Comparison of ENCODE assay signal across 11 cellular contexts in the genomic region with DNA sequence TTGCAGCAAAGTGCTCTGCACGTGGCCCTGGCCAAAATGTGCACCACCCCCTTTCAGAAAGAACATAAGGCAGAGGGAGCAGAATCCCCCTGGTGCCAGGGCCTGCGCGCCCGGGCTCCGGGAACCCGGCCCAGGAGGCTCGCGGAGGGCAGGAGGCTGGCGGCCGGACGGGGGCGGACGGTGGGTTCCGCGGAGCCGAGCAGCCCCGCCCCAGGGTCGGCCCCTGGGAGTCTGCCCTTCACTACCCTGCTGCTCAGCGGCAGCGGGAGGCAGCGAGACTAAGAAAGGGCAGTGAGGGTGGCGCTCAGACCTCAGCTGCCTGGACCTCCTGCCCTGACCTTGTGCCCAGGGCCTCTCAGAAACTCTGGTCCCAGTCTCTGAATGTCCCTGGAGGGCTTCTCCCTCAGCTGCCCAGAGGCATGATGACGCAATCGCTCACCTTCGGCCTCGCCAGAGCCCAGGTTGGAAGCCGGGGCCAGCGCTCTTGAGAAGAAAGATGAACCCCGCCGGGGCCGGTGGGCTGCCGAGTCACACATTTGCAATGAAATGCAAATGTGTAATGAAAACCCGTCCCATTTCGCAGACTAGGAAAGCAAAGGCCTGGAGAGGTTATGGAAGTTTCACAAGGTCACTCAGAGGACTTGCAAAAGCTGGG. TPM values are rescaled to one million over a fixed set of nuclear protein-coding genes. Genes with fewer than 3 reads are reported as not detected.
DNase-seq lines count a peak whose midpoint lies in the region; ATAC-seq, FAIRE-seq and TF ChIP-seq lines count a peak whose summit lies in the region.
"Had no signal": no experiment of that assay in that cellular context is flagged by ENCODE, and none has a peak within 500 bp of the region (broad histone marks: within the 10 kb centered on the region; RNA-seq: fewer than 3 reads in every experiment).

No MANE protein-coding gene starts in this region.

- no peaks in the 10 kb centered on the region for H3K9me3 Mint-ChIP-seq in activated CD4-positive, alpha-beta T cell treated with anti-CD3 and anti-CD28 coated beads for 36 hours (ENCODE audit: low read depth)
- no peaks in the 10 kb centered on the region for H3K9me3 Mint-ChIP-seq in astrocyte (ENCODE audit: unreplicated experiment)

- H3K79me2 ChIP-seq in astrocyte (ENCODE audit: insufficient read depth, low read length), result peaks cover 44% of the 10 kb centered on the region
- H3K79me2 ChIP-seq: parathyroid adenoma had no signal

- H3K36me3 ChIP-seq in astrocyte (ENCODE audit: insufficient read depth, low read length) (no peaks in the 10 kb centered on the region), iPS-18a (ENCODE audit: control insufficient read depth, low read depth, low read length) (no peaks in the 10 kb centered on the region), stomach smooth muscle (ENCODE audit: control insufficient read depth in 2 of 2, insufficient read depth in 2 of 2, low read length in 2 of 2) (peaks cover 0 to 4% of the 10 kb centered on the region in 2 donors)

- no peak for TF ChIP-seq CTCF in astrocyte (IDR thresholded peaks at IDR 0.05; ENCODE audit: insufficient read depth, low read depth, low read length)

- no peaks in the 10 kb centered on the region for H3K9me3 ChIP-seq in astrocyte (ENCODE audit: insufficient read depth, low read depth, low read length)
- H3K9me3 ChIP-seq in iPS-18a (ENCODE audit: control insufficient read depth, low read depth, low read length), result no peaks in the 10 kb centered on the region
- no peaks in the 10 kb centered on the region for H3K9me3 ChIP-seq in stomach smooth muscle (ENCODE audit: control insufficient read depth in 2 of 2, low read length in 2 of 2)

- FAIRE-seq in astrocyte (lab: Jason Lieb, UNC), result no peak

- H3K4me1 Mint-ChIP-seq in activated CD4-positive, alpha-beta T cell treated with anti-CD3 and anti-CD28 coated beads for 36 hours, result peaks cover 25% of the 10 kb centered on the region
- H3K4me1 Mint-ChIP-seq in astrocyte (ENCODE audit: low read depth, unreplicated experiment), result peaks cover 26% of the 10 kb centered on the region

- H3K27me3 ChIP-seq in astrocyte (ENCODE audit: insufficient read depth, low read length) (no peaks in the 10 kb centered on the region), iPS-18a (ENCODE audit: control insufficient read depth, insufficient read depth, low read length) (peaks cover 25% of the 10 kb centered on the region), stomach smooth muscle (ENCODE audit: control insufficient read depth in 1 of 2, insufficient read depth in 2 of 2, low read length in 2 of 2) (no peaks in the 10 kb centered on the region)

- H3K27ac Mint-ChIP-seq in activated CD4-positive, alpha-beta T cell treated with anti-CD3 and anti-CD28 coated beads for 36 hours, result no peak overlapping the region
- no peak overlapping the region for H3K27ac Mint-ChIP-seq in astrocyte (ENCODE audit: unreplicated experiment)

- intact Hi-C loops in activated CD4-positive, alpha-beta T cell treated with anti-CD3 and anti-CD28 coated beads for 36 hours (cut with DNase I, micrococcal nuclease), result no loop called here

- H3K27ac ChIP-seq in astrocyte (ENCODE audit: low read depth, low read length) (peak overlapping the region; percentile 89), iPS-18a (ENCODE audit: low read length) (no peak overlapping the region), stomach smooth muscle (ENCODE audit: low read length) (peak overlapping the region; percentile 97)
- H3K27ac ChIP-seq: parathyroid adenoma had no signal

- H3K9ac ChIP-seq in astrocyte (ENCODE audit: low read length), result peak overlapping the region; percentile 95
- H3K9ac ChIP-seq in iPS-18a (ENCODE audit: low read length), result peak overlapping the region; percentile 55
- peak overlapping the region; percentile 21 to 90 for H3K9ac ChIP-seq in stomach smooth muscle (ENCODE audit: low read length in 2 of 2)
- H3K9ac ChIP-seq: parathyroid adenoma had no signal

- H3K27me3 Mint-ChIP-seq in activated CD4-positive, alpha-beta T cell treated with anti-CD3 and anti-CD28 coated beads for 36 hours, result peaks cover 50% of the 10 kb centered on the region
- peaks cover 24% of the 10 kb centered on the region for H3K27me3 Mint-ChIP-seq in astrocyte (ENCODE audit: low read depth, unreplicated experiment)

- CTCF ChIA-PET in activated CD4-positive, alpha-beta T cell treated with anti-CD3 and anti-CD28 coated beads for 36 hours (lab: Charles Lee), result interaction anchor here (1.4 kb wide), 1 partner anchor 51 kb away, joined by 6 read pairs; no protein-coding TSS in a partner anchor

- no peak for DNase-seq in activated CD4-positive, alpha-beta T cell treated with anti-CD3 and anti-CD28 coated beads for 36 hours
- DNase-seq in activated CD4-positive, alpha-beta T cell treated with anti-CD3 and anti-CD28 coated beads for 1 hour, result no peak
- DNase-seq in astrocyte (ENCODE audit: low read depth) (no peak), NCI-H1105 (lab: John Stamatoyannopoulos, UW) (no peak), LoVo (ENCODE audit: low spot score) (no peak), DMS 273 treated with DMSO at 0.1 percent for 48 hours (lab: John Stamatoyannopoulos, UW) (no peak)
- DNase-seq: 8988T, NCI-H1048 had no signal

- peak overlapping the region; percentile 99 for H3K4me2 ChIP-seq in astrocyte (ENCODE audit: low read length)

- H3K4me3 ChIP-seq in astrocyte (ENCODE audit: insufficient read depth, low read depth, low read length), result no peak overlapping the region
- H3K4me3 ChIP-seq in iPS-18a (ENCODE audit: low read length), result peak overlapping the region; percentile 57
- H3K4me3 ChIP-seq in stomach smooth muscle (ENCODE audit: low read length in 2 of 2), result peak overlapping the region; percentile 88 to 91

- H3K36me3 Mint-ChIP-seq in activated CD4-positive, alpha-beta T cell treated with anti-CD3 and anti-CD28 coated beads for 36 hours (ENCODE audit: low read depth), result no peaks in the 10 kb centered on the region
- peaks cover 4% of the 10 kb centered on the region for H3K36me3 Mint-ChIP-seq in astrocyte (ENCODE audit: low read depth, unreplicated experiment)

- peaks cover 32% of the 10 kb centered on the region for H3K4me1 ChIP-seq in astrocyte (ENCODE audit: insufficient read depth, low read length)
- H3K4me1 ChIP-seq in iPS-18a (ENCODE audit: control insufficient read depth, low read depth, low read length), result peaks cover 34% of the 10 kb centered on the region
- H3K4me1 ChIP-seq in stomach smooth muscle (ENCODE audit: control insufficient read depth, insufficient read depth, low read length), result peaks cover 44% of the 10 kb centered on the region
- H3K4me1 ChIP-seq: parathyroid adenoma had no signal

- no peaks in the 10 kb centered on the region for H4K20me1 ChIP-seq in astrocyte (ENCODE audit: insufficient read depth, low read length)

- H3K4me3 Mint-ChIP-seq in activated CD4-positive, alpha-beta T cell treated with anti-CD3 and anti-CD28 coated beads for 36 hours, result peak overlapping the region; percentile 54
- H3K4me3 Mint-ChIP-seq in astrocyte (ENCODE audit: unreplicated experiment), result no peak overlapping the region

- H2AFZ ChIP-seq in astrocyte (ENCODE audit: low read depth, low read length), result peak overlapping the region; percentile 88

- peak; percentile 9 for ATAC-seq in activated CD4-positive, alpha-beta T cell treated with anti-CD3 and anti-CD28 coated beads for 36 hours

- POLR2A ChIA-PET in activated CD4-positive, alpha-beta T cell treated with anti-CD3 and anti-CD28 coated beads for 36 hours (lab: Charles Lee), result no interaction called here

RNA-seq across cellular contexts. Expression of gene CLMP, which starts 1.1 kb away (rescaled TPM):
- total RNA-seq in activated CD4-positive, alpha-beta T cell treated with anti-CD3 and anti-CD28 coated beads for 36 hours, result under 1 TPM; 0.05 to 0.09 TPM
- 16.0 and 26.5 TPM in 2 replicates for total RNA-seq in astrocyte

Comparison
In these comparisons a context has a peak if more than half of its experiments do, and no peak if none do; other contexts are left out.
1. RNA of gene CLMP, which starts 1.1 kb away (total RNA-seq): 16.0 to 26.5 TPM in astrocyte; 0.05 to 0.09 TPM in activated CD4-positive, alpha-beta T cell treated with anti-CD3 and anti-CD28 coated beads for 36 hours; every median in the first group is over 10 times any median in the second.
2. Peak in every context shown above with its lines, with median percentiles within 50 percentile points of each other: H3K9ac ChIP-seq.